In genomic region chr3:8712045-8712870, GRCh38 we compare ENCODE assay signal across 10 cellular contexts. TPM values are rescaled to one million over a fixed set of nuclear protein-coding genes. Genes with fewer than 3 reads are reported as not detected.
DNase-seq lines count a peak whose midpoint lies in the region; ATAC-seq and TF ChIP-seq lines count a peak whose summit lies in the region.
"Had no signal": no experiment of that assay in that cellular context is flagged by ENCODE, and none has a peak within 500 bp of the region (broad histone marks: within the 10 kb centered on the region; RNA-seq: fewer than 3 reads in every experiment).

No MANE protein-coding gene starts in this region.

- no peak overlapping the region for H4K91ac ChIP-seq in neuronal stem cell (ENCODE audit: low read depth, low read length, poor library complexity)

- no peaks in the 10 kb centered on the region for H3K36me3 ChIP-seq in neuronal stem cell (replicated peaks in 1 of 2; ENCODE audit: control insufficient read depth in 2 of 2, insufficient read depth in 2 of 2, low read length in 2 of 2)
- H3K36me3 ChIP-seq: stomach had no signal

- ATAC-seq in GM21360 (IDR thresholded peaks at IDR 0.05; ENCODE audit: unreplicated experiment) (no peak), HG03139 (IDR thresholded peaks at IDR 0.05; ENCODE audit: unreplicated experiment) (no peak), HG02970 (IDR thresholded peaks at IDR 0.05; ENCODE audit: low FRiP score, unreplicated experiment) (no peak)

- no peak overlapping the region for H3K27ac ChIP-seq in neuronal stem cell (replicated peaks; ENCODE audit: low read length)
- H3K27ac ChIP-seq: coronary artery, stomach had no signal

- H3K4me2 ChIP-seq in neuronal stem cell (ENCODE audit: insufficient read depth, low read length, poor library complexity, severe bottlenecking): no peak overlapping the region

- H4K8ac ChIP-seq in neuronal stem cell (ENCODE audit: low read depth, low read length): no peak overlapping the region

- in situ Hi-C loops in astrocyte of the spinal cord (cut with HindIII; ENCODE audit: low sequenced_read_pairs): no loop called here

- H3K23ac ChIP-seq in neuronal stem cell (ENCODE audit: low read depth, low read length, poor library complexity): no peak overlapping the region

- H2BK15ac ChIP-seq in neuronal stem cell (ENCODE audit: low read length): no peak overlapping the region

- peak overlapping the region; percentile 14 for H2AK5ac ChIP-seq in neuronal stem cell (ENCODE audit: low read depth, low read length)

- H3K4me3 ChIP-seq in NB4 (ENCODE audit: low read depth, low read length): no peak overlapping the region
- no peak overlapping the region for H3K4me3 ChIP-seq in astrocyte of the spinal cord (ENCODE audit: low read depth, low read length)
- H3K4me3 ChIP-seq in neuronal stem cell (ENCODE audit: low read length in 2 of 2): no peak overlapping the region
- H3K4me3 ChIP-seq: coronary artery, stomach had no signal

- no peaks in the 10 kb centered on the region for H3K79me1 ChIP-seq in neuronal stem cell (ENCODE audit: low read depth, low read length)

- peaks cover 2 to 12% of the 10 kb centered on the region in 2 donors for H3K9me3 ChIP-seq in neuronal stem cell (replicated peaks in 1 of 2; ENCODE audit: control insufficient read depth in 2 of 2, insufficient read depth in 1 of 2, low read depth in 1 of 2, low read length in 2 of 2)
- H3K9me3 ChIP-seq: stomach had no signal

- no peak overlapping the region for H3K14ac ChIP-seq in neuronal stem cell (ENCODE audit: low read length)

- H2BK120ac ChIP-seq in neuronal stem cell (ENCODE audit: low read depth, low read length): no peak overlapping the region

- TF ChIP-seq CTCF in NB4 (IDR thresholded peaks at IDR 0.05; ENCODE audit: low read depth, low read length) (no peak), astrocyte of the spinal cord (IDR thresholded peaks at IDR 0.05; ENCODE audit: low read depth, low read length) (no peak)

- H3K4ac ChIP-seq in neuronal stem cell (ENCODE audit: low read length): no peak overlapping the region

- TF ChIP-seq POLR2A in NB4 (IDR thresholded peaks at IDR 0.05; ENCODE audit: extremely low read depth, insufficient read length): no peak

- peak overlapping the region; percentile 53 for H2AFZ ChIP-seq in neuronal stem cell (ENCODE audit: low read length)

- no CpG with 5 or more reads among the region's 7 CpGs for WGBS in neuronal stem cell (ENCODE audit: extremely low coverage in 2 of 2, insufficient read length in 2 of 2, insufficient replicate concordance in 1 of 2), 2 donors

- DNase-seq in EL (peak; percentile 75), NB4 (ENCODE audit: low read depth) (peak; percentile 69), astrocyte of the spinal cord (ENCODE audit: low read depth, low spot score) (peak; percentile 76), neuronal stem cell (ENCODE audit: low spot score) (no peak), globus pallidus (ENCODE audit: low spot score) (no peak)
- DNase-seq: stomach had no signal

- H2BK5ac ChIP-seq in neuronal stem cell (ENCODE audit: low read length): no peak overlapping the region

- H3K27me3 ChIP-seq in neuronal stem cell (ENCODE audit: control insufficient read depth in 3 of 3, insufficient read depth in 3 of 3, low read depth in 1 of 3, low read length in 3 of 3): no peaks in the 10 kb centered on the region
- H3K27me3 ChIP-seq: stomach had no signal

- no peak overlapping the region for H3K9ac ChIP-seq in neuronal stem cell (ENCODE audit: low read depth, low read length, poor library complexity)

- H3K18ac ChIP-seq in neuronal stem cell (ENCODE audit: low read length): no peak overlapping the region

- peaks cover 2 to 5% of the 10 kb centered on the region in 2 donors for H3K4me1 ChIP-seq in neuronal stem cell (ENCODE audit: control insufficient read depth in 2 of 2, insufficient read depth in 1 of 2, low read depth in 1 of 2, low read length in 2 of 2)

- no peak overlapping the region for H2BK12ac ChIP-seq in neuronal stem cell (ENCODE audit: low read length)

RNA-seq across cellular contexts. Expression of gene CAV3, which starts 21.3 kb away (rescaled TPM):
- polyA plus RNA-seq in neuronal stem cell (2013, experiment 1 of 2): 0.03 TPM
- 0.04 TPM for polyA plus RNA-seq in neuronal stem cell (2013, experiment 2 of 2)

RNA-seq across cellular contexts. Expression of gene OXTR, which starts 57.2 kb away (rescaled TPM):
- polyA plus RNA-seq in neuronal stem cell (2013, experiment 1 of 2): 0.73 TPM
- 0.69 TPM for polyA plus RNA-seq in neuronal stem cell (2013, experiment 2 of 2)

Comparison
In these comparisons a context has a peak if more than half of its experiments do, and no peak if none do; other contexts are left out.
1. DNase-seq: peak in EL (single experiment), NB4 (single experiment) and astrocyte of the spinal cord (single experiment); none in neuronal stem cell (single experiment) and globus pallidus (single experiment).